In the genomic region with DNA sequence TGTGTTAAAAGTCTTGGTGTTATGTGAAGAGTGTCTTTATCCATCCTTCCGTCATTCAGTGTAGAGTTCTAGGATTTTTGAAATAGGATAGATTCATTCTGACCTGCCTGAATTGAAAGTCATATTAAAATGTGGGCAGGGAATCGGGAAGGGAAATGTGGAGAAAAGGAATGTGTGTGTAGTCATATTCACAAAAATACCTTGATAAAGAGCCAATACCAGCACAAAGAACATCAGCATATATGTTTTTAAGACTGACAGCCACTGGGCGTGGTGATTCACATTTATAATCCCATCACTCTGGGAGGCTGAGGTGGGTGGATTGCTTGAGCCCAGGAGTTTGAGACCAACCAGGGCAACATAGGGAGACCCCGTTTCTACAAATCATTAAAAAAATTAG, we compare ENCODE assay signal across 20 cellular contexts.
DNase-seq lines count a peak whose midpoint lies in the region; ATAC-seq and TF ChIP-seq lines count a peak whose summit lies in the region.
"Had no signal": no experiment of that assay in that cellular context is flagged by ENCODE, and none has a peak within 500 bp of the region (broad histone marks: within the 10 kb centered on the region; RNA-seq: fewer than 3 reads in every experiment).

No MANE protein-coding gene starts in this region.

- peak; percentile 48 for ATAC-seq in RWPE2 (ENCODE audit: low read depth)
- ATAC-seq: left cardiac atrium, psoas muscle had no signal

- H3K27ac Mint-ChIP-seq in HFFc6, result peak overlapping the region; percentile 74
- H3K27ac Mint-ChIP-seq in CD4-positive, alpha-beta memory T cell, result no peak overlapping the region

- H3K4me3 Mint-ChIP-seq in HFFc6, result peak overlapping the region; percentile 47
- no peak overlapping the region for H3K4me3 Mint-ChIP-seq in CD4-positive, alpha-beta memory T cell
- H3K4me3 Mint-ChIP-seq: neural crest cell had no signal

- no peaks in the 10 kb centered on the region for H3K27me3 ChIP-seq in RWPE2 (ENCODE audit: insufficient read depth, poor library complexity, severe bottlenecking)
- H3K27me3 ChIP-seq in CD4-positive, alpha-beta memory T cell (ENCODE audit: insufficient read depth, low read length), result no peaks in the 10 kb centered on the region
- H3K27me3 ChIP-seq: BLaER1 treated with 17β-estradiol and CSF1 and Interleukin-3, amounts not matched to agents 10 nM and 100 nM had no signal

- intact Hi-C loops in CD4-positive, alpha-beta memory T cell (cut with micrococcal nuclease), result no loop called here

- peaks cover 66% of the 10 kb centered on the region for H3K4me1 Mint-ChIP-seq in HFFc6 (ENCODE audit: low read depth)
- H3K4me1 Mint-ChIP-seq in CD4-positive, alpha-beta memory T cell, result peaks cover 0 to 5% (median 0%) of the 10 kb centered on the region in 4 donors

- H3K27ac ChIP-seq in RWPE2 (ENCODE audit: poor library complexity, severe bottlenecking), result peak overlapping the region; percentile 90
- H3K27ac ChIP-seq in CD4-positive, alpha-beta memory T cell (ENCODE audit: low read depth, low read length), result no peak overlapping the region
- H3K27ac ChIP-seq: BLaER1 treated with 17β-estradiol and CSF1 and Interleukin-3, amounts not matched to agents 10 nM and 100 nM; psoas muscle; thoracic aorta had no signal

- POLR2A ChIA-PET in CD4-positive, alpha-beta memory T cell (lab: Charles Lee; ENCODE audit: partially characterized antibody), result no interaction called here

- DNase-seq in HFFc6, result peak; percentile 30
- DNase-seq in RWPE2 (ENCODE audit: low spot score), result no peak
- DNase-seq in choroid plexus epithelial cell (ENCODE audit: low read depth), result peak; percentile 26
- peak; percentile 56 for DNase-seq in retinal pigment epithelial cell (ENCODE audit: low read depth)
- no peak for DNase-seq in CD4-positive, alpha-beta memory T cell
- DNase-seq in activated gamma-delta T cell (lab: John Stamatoyannopoulos, UW), result no peak
- no peak for DNase-seq in H4 (ENCODE audit: low spot score)
- DNase-seq: activated CD4-positive, CD25-positive, alpha-beta regulatory T cell; activated T-cell treated with anti-CD3 and anti-CD28 coated beads, Interleukin-2, amount 50 U/mL, for 48 hours; hippocampal formation; left cardiac atrium; midbrain; NCI-H1930; NCI-H446; psoas muscle; Right ventricle myocardium superior had no signal

- peaks cover 45% of the 10 kb centered on the region for H3K4me1 ChIP-seq in RWPE2 (ENCODE audit: insufficient read depth, poor library complexity, severe bottlenecking)
- no peaks in the 10 kb centered on the region for H3K4me1 ChIP-seq in CD4-positive, alpha-beta memory T cell (ENCODE audit: insufficient read depth, low read length)

- H3K4me3 ChIP-seq in RWPE2 (ENCODE audit: severe bottlenecking) (no peak overlapping the region), choroid plexus epithelial cell (ENCODE audit: low read depth, low read length) (no peak overlapping the region), retinal pigment epithelial cell (ENCODE audit: low read length) (no peak overlapping the region)
- no peak overlapping the region for H3K4me3 ChIP-seq in CD4-positive, alpha-beta memory T cell (ENCODE audit: low read length in 2 of 2)
- H3K4me3 ChIP-seq: BLaER1 treated with 17β-estradiol and CSF1 and Interleukin-3, amounts not matched to agents 10 nM and 100 nM; psoas muscle; thoracic aorta had no signal

- H3K36me3 ChIP-seq in RWPE2 (ENCODE audit: low read depth), result no peaks in the 10 kb centered on the region
- H3K36me3 ChIP-seq in CD4-positive, alpha-beta memory T cell (ENCODE audit: insufficient read depth, low read length), result no peaks in the 10 kb centered on the region
- H3K36me3 ChIP-seq: thoracic aorta had no signal

- H3K27me3 Mint-ChIP-seq in HFFc6 (ENCODE audit: insufficient read depth), result no peaks in the 10 kb centered on the region
- no peaks in the 10 kb centered on the region for H3K27me3 Mint-ChIP-seq in CD4-positive, alpha-beta memory T cell

- no peaks in the 10 kb centered on the region for H3K9me3 ChIP-seq in RWPE2 (ENCODE audit: severe bottlenecking)
- H3K9me3 ChIP-seq in CD4-positive, alpha-beta memory T cell (ENCODE audit: control insufficient read depth in 1 of 2, low read length in 2 of 2), result no peaks in the 10 kb centered on the region
- H3K9me3 ChIP-seq: BLaER1 treated with 17β-estradiol and CSF1 and Interleukin-3, amounts not matched to agents 10 nM and 100 nM; psoas muscle; thoracic aorta had no signal

- H3K36me3 Mint-ChIP-seq in HFFc6 (ENCODE audit: low read depth), result no peaks in the 10 kb centered on the region
- H3K36me3 Mint-ChIP-seq in CD4-positive, alpha-beta memory T cell, result peaks cover 12 to 39% of the 10 kb centered on the region in 2 donors
- H3K36me3 Mint-ChIP-seq: activated naive CD4-positive, alpha-beta T cell treated with anti-CD3 and anti-CD28 coated beads, Interleukin-2, amount 50 U/mL, for 72 hours had no signal

- H3K9me3 Mint-ChIP-seq in HFFc6, result no peaks in the 10 kb centered on the region
- no peaks in the 10 kb centered on the region for H3K9me3 Mint-ChIP-seq in CD4-positive, alpha-beta memory T cell
- H3K9me3 Mint-ChIP-seq: activated naive CD4-positive, alpha-beta T cell treated with anti-CD3 and anti-CD28 coated beads, Interleukin-2, amount 50 U/mL, for 72 hours; neural crest cell had no signal

- CTCF ChIA-PET in CD4-positive, alpha-beta memory T cell (lab: Charles Lee; ENCODE audit: partially characterized antibody), result no interaction called here

- TF ChIP-seq CTCF in HFFc6 (IDR thresholded peaks at IDR 0.05) (no peak), RWPE2 (IDR thresholded peaks at IDR 0.05; ENCODE audit: poor library complexity, severe bottlenecking) (no peak), choroid plexus epithelial cell (conservative IDR thresholded peaks at IDR 0.05; ENCODE audit: low read depth, low read length) (no peak), retinal pigment epithelial cell (conservative IDR thresholded peaks at IDR 0.05; ENCODE audit: low read depth, low read length) (no peak)

Comparison
In these comparisons a context has a peak if more than half of its experiments do, and no peak if none do; other contexts are left out.
1. DNase-seq: peak in HFFc6 (single experiment), choroid plexus epithelial cell (single experiment) and retinal pigment epithelial cell (single experiment); none in RWPE2 (single experiment), CD4-positive, alpha-beta memory T cell (0 of 5), activated gamma-delta T cell (single experiment) and H4 (single experiment).